In the genomic region with DNA sequence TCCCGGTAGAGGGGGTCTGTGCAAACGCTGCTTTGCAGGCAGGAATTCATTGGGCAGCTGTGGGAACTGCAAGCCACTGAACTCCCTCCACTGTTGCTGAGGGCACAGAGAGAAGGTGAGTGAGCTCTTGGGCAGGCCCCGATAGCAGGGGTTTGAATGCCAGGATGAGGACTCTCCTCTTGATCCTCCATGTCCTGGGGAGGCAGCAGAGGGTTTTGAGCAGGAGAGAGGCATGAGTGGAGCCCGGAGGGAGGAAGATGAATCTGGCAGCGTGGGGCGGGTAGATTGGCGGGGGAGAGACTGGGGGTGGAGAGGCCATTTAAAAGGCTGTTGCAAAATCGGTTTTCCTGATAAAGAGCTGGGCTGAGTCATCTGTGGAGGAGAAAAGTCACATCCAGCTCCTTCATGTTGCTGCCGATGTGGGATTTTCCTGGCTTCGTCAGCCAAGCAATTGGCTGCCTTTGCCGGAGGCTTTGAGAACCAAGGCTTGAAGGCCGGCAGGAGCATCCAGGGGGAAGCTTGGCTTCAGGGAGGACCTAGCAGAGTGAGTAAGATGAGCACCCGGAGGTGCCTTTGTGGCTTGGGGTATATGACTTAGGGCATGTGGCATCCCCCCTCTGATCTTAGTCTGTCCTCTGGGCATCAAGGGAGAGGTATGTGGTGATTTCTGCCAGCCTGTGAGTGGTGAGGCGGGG, we compare ENCODE assay signal across 9 cellular contexts. TPM values are rescaled to one million over a fixed set of nuclear protein-coding genes. Genes with fewer than 3 reads are reported as not detected.
DNase-seq lines count a peak whose midpoint lies in the region; ATAC-seq and TF ChIP-seq lines count a peak whose summit lies in the region.
"Had no signal": no experiment of that assay in that cellular context is flagged by ENCODE, and none has a peak within 500 bp of the region (broad histone marks: within the 10 kb centered on the region; RNA-seq: fewer than 3 reads in every experiment).

A gene with protein sequence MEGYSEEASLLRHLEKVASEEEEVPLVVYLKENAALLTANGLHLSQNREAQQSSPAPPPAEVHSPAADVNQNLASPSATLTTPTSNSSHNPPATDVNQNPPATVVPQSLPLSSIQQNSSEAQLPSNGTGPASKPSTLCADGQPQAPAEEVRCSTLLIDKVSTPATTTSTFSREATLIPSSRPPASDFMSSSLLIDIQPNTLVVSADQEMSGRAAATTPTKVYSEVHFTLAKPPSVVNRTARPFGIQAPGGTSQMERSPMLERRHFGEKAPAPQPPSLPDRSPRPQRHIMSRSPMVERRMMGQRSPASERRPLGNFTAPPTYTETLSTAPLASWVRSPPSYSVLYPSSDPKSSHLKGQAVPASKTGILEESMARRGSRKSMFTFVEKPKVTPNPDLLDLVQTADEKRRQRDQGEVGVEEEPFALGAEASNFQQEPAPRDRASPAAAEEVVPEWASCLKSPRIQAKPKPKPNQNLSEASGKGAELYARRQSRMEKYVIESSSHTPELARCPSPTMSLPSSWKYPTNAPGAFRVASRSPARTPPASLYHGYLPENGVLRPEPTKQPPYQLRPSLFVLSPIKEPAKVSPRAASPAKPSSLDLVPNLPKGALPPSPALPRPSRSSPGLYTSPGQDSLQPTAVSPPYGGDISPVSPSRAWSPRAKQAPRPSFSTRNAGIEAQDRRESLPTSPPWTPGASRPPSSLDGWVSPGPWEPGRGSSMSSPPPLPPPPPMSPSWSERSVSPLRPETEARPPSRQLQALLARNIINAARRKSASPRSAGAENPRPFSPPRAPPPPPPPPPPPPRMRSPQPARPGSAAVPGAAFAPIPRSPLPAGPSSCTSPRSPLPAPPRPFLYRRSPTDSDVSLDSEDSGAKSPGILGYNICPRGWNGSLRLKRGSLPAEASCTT (plus strand): TSS at position 350 of the 695 bp plus-strand sequence. CDS start 7,616 bp downstream, outside the sequence.

- ATAC-seq in HG03039 (IDR thresholded peaks at IDR 0.05; ENCODE audit: unreplicated experiment) = no peak

- CTCF ChIA-PET in PC-9 (lab: Charles Lee) = interaction anchor here (0.6 kb wide), 2 partner anchors 11 to 167 kb away, joined by 3 to 4 read pairs; no protein-coding TSS in a partner anchor

- no peaks in the 10 kb centered on the region for H3K27me3 ChIP-seq in BLaER1
- H3K27me3 ChIP-seq in PC-9 (ENCODE audit: insufficient read depth, low read depth) = no peaks in the 10 kb centered on the region
- H3K27me3 ChIP-seq in esophagus muscularis mucosa = no peaks in the 10 kb centered on the region
- H3K27me3 ChIP-seq in neural progenitor cell = no peaks in the 10 kb centered on the region

- TF ChIP-seq CTCF in PC-9 (conservative IDR thresholded peaks at IDR 0.05) (no peak), esophagus muscularis mucosa (IDR thresholded peaks at IDR 0.05) (no peak), neural progenitor cell (IDR thresholded peaks at IDR 0.05) (no peak)

- H3F3A ChIP-seq in PC-9 (ENCODE audit: insufficient read depth, low read depth) (peaks cover 53% of the 10 kb centered on the region), neural progenitor cell (ENCODE audit: low read depth) (peaks cover 43% of the 10 kb centered on the region)

- BruUV-seq in PC-9 (replicated peaks; lab: Mats Ljungman, UMichigan) = no TSS peak

- H4K20me1 ChIP-seq in BLaER1 (peaks cover 94% of the 10 kb centered on the region), PC-9 (ENCODE audit: insufficient read depth) (no peaks in the 10 kb centered on the region), neural progenitor cell (ENCODE audit: low read depth) (no peaks in the 10 kb centered on the region)

- H3K9me3 ChIP-seq in BLaER1 (no peaks in the 10 kb centered on the region), PC-9 (ENCODE audit: insufficient read depth, low read depth) (no peaks in the 10 kb centered on the region), esophagus muscularis mucosa (no peaks in the 10 kb centered on the region), neural progenitor cell (ENCODE audit: low read depth) (no peaks in the 10 kb centered on the region)

- H3K4me2 ChIP-seq in BLaER1 = peak within 1 kb of the TSS; percentile 36
- H3K4me2 ChIP-seq in PC-9 = peak within 1 kb of the TSS; percentile 71
- no peak within 1 kb of the TSS for H3K4me2 ChIP-seq in neural progenitor cell

- H3K4me1 ChIP-seq in BLaER1 (peaks cover 89% of the 10 kb centered on the region), PC-9 (replicated peaks; ENCODE audit: insufficient read depth) (peaks cover 91% of the 10 kb centered on the region), esophagus muscularis mucosa (peaks cover 98 to 100% (median 98%) of the 10 kb centered on the region in 4 donors), neural progenitor cell (peaks cover 63% of the 10 kb centered on the region)

- H3K9ac ChIP-seq in BLaER1 (no peak within 1 kb of the TSS), neural progenitor cell (no peak within 1 kb of the TSS)

- no peaks in the 10 kb centered on the region for H3K79me2 ChIP-seq in PC-9 (ENCODE audit: low read depth)
- no peaks in the 10 kb centered on the region for H3K79me2 ChIP-seq in neural progenitor cell (ENCODE audit: low read depth)

- 38% methylated on average over 12 of the region's 14 CpGs for WGBS in esophagus muscularis mucosa

- H3K4me3 ChIP-seq in BLaER1 (no peak within 1 kb of the TSS), PC-9 (peak within 1 kb of the TSS; percentile 42; the same call in 1 of the 2 replicates), esophagus muscularis mucosa (peak within 1 kb of the TSS in 3 of 4 donors; percentile 6 to 33 (median 13)), neural progenitor cell (no peak within 1 kb of the TSS)

- no peaks in the 10 kb centered on the region for H3K9me2 ChIP-seq in PC-9 (ENCODE audit: insufficient read depth)

- no peak for TF ChIP-seq EP300 in esophagus muscularis mucosa (IDR thresholded peaks at IDR 0.05)

- H3K9me3 Mint-ChIP-seq in neural progenitor cell = no peaks in the 10 kb centered on the region
- H3K9me3 Mint-ChIP-seq: central memory CD8-positive, alpha-beta T cell had no signal

- H3K4me1 Mint-ChIP-seq in neural progenitor cell = peaks cover 65% of the 10 kb centered on the region
- H3K4me1 Mint-ChIP-seq: central memory CD8-positive, alpha-beta T cell had no signal

- H3K36me3 Mint-ChIP-seq in neural progenitor cell = no peaks in the 10 kb centered on the region

- no peak for TF ChIP-seq POLR2A in esophagus muscularis mucosa (IDR thresholded peaks at IDR 0.05; ENCODE audit: low read depth)

- POLR2A ChIA-PET in PC-9 (lab: Charles Lee; ENCODE audit: unreplicated experiment) = interaction anchor here (0.7 kb wide), 1 partner anchor 253 kb away, joined by 4 read pairs; no protein-coding TSS in a partner anchor

- DNase-seq in PC-9 = peak; percentile 70 to 87
- DNase-seq in esophagus muscularis mucosa (ENCODE audit: extremely low spot score) = no peak
- no peak for DNase-seq in neural progenitor cell (ENCODE audit: low spot score)
- no peak for DNase-seq in NCI-H345 (lab: John Stamatoyannopoulos, UW)
- no peak for DNase-seq in effector CD4-positive, alpha-beta T cell
- no peak for DNase-seq in GDM1 (lab: John Stamatoyannopoulos, UW)

- H3K36me3 ChIP-seq in BLaER1 (peaks cover 14% of the 10 kb centered on the region; the same call in 1 of the 2 replicates), PC-9 (ENCODE audit: low read depth) (no peaks in the 10 kb centered on the region), esophagus muscularis mucosa (peaks cover 0 to 12% (median 0%) of the 10 kb centered on the region in 4 donors), neural progenitor cell (no peaks in the 10 kb centered on the region)

- H3K27me3 Mint-ChIP-seq in neural progenitor cell (ENCODE audit: insufficient read depth, low read depth) = peaks cover 15% of the 10 kb centered on the region

- intact Hi-C loops in PC-9 (cut with micrococcal nuclease; ENCODE audit: unreplicated experiment) (loop anchor here (5.0 kb wide), 2 partner anchors 153 to 168 kb away; no protein-coding TSS in a partner anchor), esophagus muscularis mucosa (cut with DNase I) (no loop called here)

- no peak within 1 kb of the TSS for H3K27ac ChIP-seq in BLaER1
- peak within 1 kb of the TSS; percentile 62 for H3K27ac ChIP-seq in PC-9
- peak within 1 kb of the TSS; percentile 78 to 85 (median 79) for H3K27ac ChIP-seq in esophagus muscularis mucosa (replicated peaks in 1 of 4)
- H3K27ac ChIP-seq in neural progenitor cell = no peak within 1 kb of the TSS

- peak within 1 kb of the TSS; percentile 36 for H3K27ac Mint-ChIP-seq in neural progenitor cell

- H2AFZ ChIP-seq in PC-9 = 0 out of 2 replicates have a peak within 1 kb of the TSS, but pooled peaks have one; percentile 52
- H2AFZ ChIP-seq in neural progenitor cell (replicated peaks) = peak within 1 kb of the TSS; percentile 23

- peak within 1 kb of the TSS; percentile 14 for H3K4me3 Mint-ChIP-seq in neural progenitor cell
- H3K4me3 Mint-ChIP-seq: central memory CD8-positive, alpha-beta T cell had no signal

RNA-seq across cellular contexts. Expression of the gene that starts here (rescaled TPM):
- 1.8 and 2.0 TPM in 2 replicates for total RNA-seq in PC-9 (2021)
- 10 to 100 TPM; 20.4 to 54.0 (median 39.3) TPM for total RNA-seq in esophagus muscularis mucosa
- total RNA-seq in neural progenitor cell (ENCODE audit: low replicate concordance) = 0.41 and 1.3 TPM in 2 replicates

Comparison
In these comparisons a context has a peak if more than half of its experiments do, and no peak if none do; other contexts are left out.
1. H3K27ac ChIP-seq: peak in PC-9 (single experiment) and esophagus muscularis mucosa (4 of 4); none in BLaER1 (single experiment) and neural progenitor cell (single experiment).
2. H3K4me3 ChIP-seq: peak in PC-9 (single experiment) and esophagus muscularis mucosa (3 of 4); none in BLaER1 (single experiment) and neural progenitor cell (single experiment).
3. DNase-seq: peak in PC-9 (2 of 2); none in esophagus muscularis mucosa (single experiment), neural progenitor cell (single experiment), NCI-H345 (single experiment), effector CD4-positive, alpha-beta T cell (single experiment) and GDM1 (single experiment).